In the genomic region with DNA sequence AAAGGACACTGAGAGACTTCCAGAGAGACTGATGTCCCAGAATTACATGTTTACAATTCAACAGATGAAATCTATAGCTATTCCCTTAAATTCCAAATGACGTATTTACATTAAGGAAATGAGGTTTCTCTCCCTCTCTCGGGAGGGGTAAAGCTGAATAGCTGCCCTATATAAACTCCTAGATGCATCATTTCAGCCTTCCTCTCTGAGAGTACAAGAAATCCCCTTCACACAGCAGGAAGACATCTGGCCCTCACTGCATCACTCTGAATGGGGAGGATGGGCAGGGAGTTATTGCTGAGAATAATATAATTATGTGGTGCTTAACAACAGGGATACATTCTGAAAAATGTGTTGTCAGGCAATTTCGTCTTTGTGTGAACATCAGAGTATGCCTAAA, we compare ENCODE assay signal across 14 cellular contexts. TPM values are rescaled to one million over a fixed set of nuclear protein-coding genes. Genes with fewer than 3 reads are reported as not detected.
DNase-seq lines count a peak whose midpoint lies in the region; ATAC-seq and TF ChIP-seq lines count a peak whose summit lies in the region.
"Had no signal": no experiment of that assay in that cellular context is flagged by ENCODE, and none has a peak within 500 bp of the region (broad histone marks: within the 10 kb centered on the region; RNA-seq: fewer than 3 reads in every experiment).

No MANE protein-coding gene starts in this region.

- H2AK9ac ChIP-seq in IMR-90 (replicated peaks; ENCODE audit: low read depth, low read length, poor library complexity), result no peak overlapping the region

- WGBS in IMR-90 (ENCODE audit: extremely low coverage in 2 of 2, insufficient read length in 1 of 2), 2 experiments, result no CpG with 5 or more reads among the region's 3 CpGs
- 97% methylated on average over 3 of the region's 3 CpGs for WGBS in smooth muscle cell (ENCODE audit: low lambda C conversion rate)

- BruUV-seq in IMR-90 (replicated peaks; lab: Mats Ljungman, UMichigan), result no TSS peak

- no peak overlapping the region for H2AK5ac ChIP-seq in IMR-90 (ENCODE audit: low read depth, low read length)

- H2BK5ac ChIP-seq in IMR-90 (ENCODE audit: low read depth, low read length, poor library complexity, severe bottlenecking), result no peak overlapping the region

- no peak overlapping the region for H4K5ac ChIP-seq in IMR-90 (ENCODE audit: low read depth, low read length)

- CTCF ChIA-PET in IMR-90 (lab: Yijun Ruan, JAX), result no interaction called here

- H3K9me3 ChIP-seq in IMR-90 (ENCODE audit: control insufficient read depth, insufficient read depth, low read length), result no peaks in the 10 kb centered on the region
- H3K9me3 ChIP-seq in smooth muscle cell (replicated peaks; ENCODE audit: low read depth), result no peaks in the 10 kb centered on the region
- H3K9me3 ChIP-seq: BLaER1 treated with 17β-estradiol and CSF1 and Interleukin-3, amounts not matched to agents 10 nM and 100 nM; body of pancreas; lower lobe of right lung had no signal

- no peaks in the 10 kb centered on the region for H3K27me3 ChIP-seq in IMR-90 (ENCODE audit: control insufficient read depth, insufficient read depth, low read length)
- no peaks in the 10 kb centered on the region for H3K27me3 ChIP-seq in smooth muscle cell (ENCODE audit: low read depth)
- H3K27me3 ChIP-seq: BLaER1 treated with 17β-estradiol and CSF1 and Interleukin-3, amounts not matched to agents 10 nM and 100 nM; body of pancreas had no signal

- H3K56ac ChIP-seq in IMR-90 (ENCODE audit: extremely low read depth, insufficient read depth, low read length), result no peak overlapping the region

- H3K18ac ChIP-seq in IMR-90 (ENCODE audit: low read depth, low read length), result no peak overlapping the region

- no peak overlapping the region for H3K4me3 ChIP-seq in IMR-90 (ENCODE audit: insufficient read depth, low read depth, low read length)
- H3K4me3 ChIP-seq in smooth muscle cell, result no peak overlapping the region
- H3K4me3 ChIP-seq: BLaER1 treated with 17β-estradiol and CSF1 and Interleukin-3, amounts not matched to agents 10 nM and 100 nM; body of pancreas; GM23338; lower lobe of right lung had no signal

- H3K4me1 ChIP-seq in IMR-90 (ENCODE audit: control insufficient read depth, insufficient read depth, low read length) (no peaks in the 10 kb centered on the region), smooth muscle cell (ENCODE audit: low read depth) (no peaks in the 10 kb centered on the region)
- H3K4me1 ChIP-seq: BLaER1 treated with 17β-estradiol and CSF1 and Interleukin-3, amounts not matched to agents 10 nM and 100 nM; body of pancreas; lower lobe of right lung had no signal

- no peak overlapping the region for H3K23ac ChIP-seq in IMR-90 (ENCODE audit: low read depth, low read length)

- H4K8ac ChIP-seq in IMR-90 (ENCODE audit: low read depth in 2 of 2, low read length in 2 of 2), result no peak overlapping the region

- no peak overlapping the region for H3K14ac ChIP-seq in IMR-90 (replicated peaks; ENCODE audit: low read depth, low read length)

- H4K20me1 ChIP-seq in IMR-90 (ENCODE audit: insufficient read depth, low read length) (no peaks in the 10 kb centered on the region), smooth muscle cell (ENCODE audit: low read depth) (peaks cover 56% of the 10 kb centered on the region)

- H3K36me3 ChIP-seq in IMR-90 (ENCODE audit: control insufficient read depth, insufficient read depth, low read length), result no peaks in the 10 kb centered on the region
- no peaks in the 10 kb centered on the region for H3K36me3 ChIP-seq in smooth muscle cell (ENCODE audit: low read depth)

- H2AFZ ChIP-seq in IMR-90 (replicated peaks; ENCODE audit: low read length, poor library complexity) (no peak overlapping the region), smooth muscle cell (ENCODE audit: low read depth) (no peak overlapping the region)
- H2AFZ ChIP-seq: GM23338 had no signal

- peaks cover 19 to 20% of the 10 kb centered on the region in 2 experiments for H3K79me1 ChIP-seq in IMR-90 (ENCODE audit: low read depth in 1 of 2, low read length in 2 of 2)

- H3K9ac ChIP-seq in IMR-90 (ENCODE audit: low read depth, low read length) (no peak overlapping the region), smooth muscle cell (ENCODE audit: low read depth) (no peak overlapping the region)
- H3K9ac ChIP-seq: BLaER1 treated with 17β-estradiol and CSF1 and Interleukin-3, amounts not matched to agents 10 nM and 100 nM had no signal

- DNase-seq in IMR-90, result peak; percentile 2
- DNase-seq in erythroblast (lab: John Stamatoyannopoulos, UW), result no peak
- no peak for DNase-seq in amygdala (lab: John Stamatoyannopoulos, UW)
- DNase-seq in smooth muscle cell (lab: John Stamatoyannopoulos, UW; ENCODE audit: unreplicated experiment), result no peak
- no peak for DNase-seq in activated effector memory CD4-positive, alpha-beta T cell treated with Interleukin-2 at 50 U/mL for 16 hours
- DNase-seq: body of pancreas, lower lobe of right lung, NCI-H187 treated with DMSO at 0.1 percent for 48 hours, nucleus accumbens had no signal

- H2BK120ac ChIP-seq in IMR-90 (ENCODE audit: low read depth, low read length), result no peak overlapping the region

- TF ChIP-seq CTCF in IMR-90 (conservative IDR thresholded peaks at IDR 0.05; ENCODE audit: low read depth, low read length) (no peak), smooth muscle cell (IDR thresholded peaks at IDR 0.05; ENCODE audit: borderline replicate concordance, insufficient read depth, poor library complexity, severe bottlenecking) (no peak)

- TF ChIP-seq RAD21 in IMR-90 (IDR thresholded peaks at IDR 0.05; ENCODE audit: low read length), result no peak

- H4K91ac ChIP-seq in IMR-90 (ENCODE audit: insufficient read depth, low read depth, low read length), result no peak overlapping the region

- dilution Hi-C loops in IMR-90 (cut with HindIII; ENCODE audit: low sequenced_read_pairs, unreplicated experiment), result no loop called here

- no peak overlapping the region for H3K4me2 ChIP-seq in IMR-90 (ENCODE audit: low read depth, low read length)
- no peak overlapping the region for H3K4me2 ChIP-seq in smooth muscle cell
- H3K4me2 ChIP-seq: BLaER1 treated with 17β-estradiol and CSF1 and Interleukin-3, amounts not matched to agents 10 nM and 100 nM; GM23338 had no signal

- peaks cover 56% of the 10 kb centered on the region for H3K79me2 ChIP-seq in smooth muscle cell (ENCODE audit: low read depth)

- no peaks in the 10 kb centered on the region for H3F3A ChIP-seq in smooth muscle cell (ENCODE audit: low read depth)

- H2BK15ac ChIP-seq in IMR-90 (ENCODE audit: low read depth, low read length), result no peak overlapping the region

- H3K9me1 ChIP-seq in IMR-90 (ENCODE audit: insufficient read depth, low read length), result 0 out of 2 replicates have a peak, but pooled peaks cover 3% of the 10 kb centered on the region

- in situ Hi-C loops in IMR-90 (cut with MboI; ENCODE audit: low sequenced_read_pairs), result no loop called here

- no peak overlapping the region for H2BK20ac ChIP-seq in IMR-90 (ENCODE audit: low read depth, low read length)

- POLR2A ChIA-PET in IMR-90 (lab: Charles Lee; ENCODE audit: unreplicated experiment), result no interaction called here

- H3K27ac ChIP-seq in IMR-90 (ENCODE audit: insufficient read depth, low read length), result no peak overlapping the region
- no peak overlapping the region for H3K27ac ChIP-seq in smooth muscle cell (ENCODE audit: low read depth)
- H3K27ac ChIP-seq: BLaER1 treated with 17β-estradiol and CSF1 and Interleukin-3, amounts not matched to agents 10 nM and 100 nM; body of pancreas; lower lobe of right lung had no signal

- intact Hi-C loops in IMR-90 (cut with micrococcal nuclease), result no loop called here

- ATAC-seq in GM18519 (IDR thresholded peaks at IDR 0.05; ENCODE audit: low FRiP score, unreplicated experiment) (peak; percentile 60), GM21381 (IDR thresholded peaks at IDR 0.05; ENCODE audit: unreplicated experiment) (peak; percentile 57), HG02885 (IDR thresholded peaks at IDR 0.05; ENCODE audit: poor library complexity, unreplicated experiment) (peak; percentile 66), IMR-90 (ENCODE audit: low read depth) (no peak)
- ATAC-seq: body of pancreas, GM23338, lower lobe of right lung had no signal

- no peak for TF ChIP-seq POLR2A in IMR-90 (IDR thresholded peaks at IDR 0.05; ENCODE audit: low read depth, low read length)
- TF ChIP-seq POLR2A in erythroblast (IDR thresholded peaks at IDR 0.05; ENCODE audit: low read length), result no peak

- no peak overlapping the region for H3K4ac ChIP-seq in IMR-90 (ENCODE audit: low read depth, low read length)

TF ChIP-seq in IMR-90, 13 proteins besides CTCF, POLR2A, EP300 and RAD21:
- TF ChIP-seq RCOR1 (IDR thresholded peaks at IDR 0.05; ENCODE audit: insufficient replicate concordance, low read length), result no peak
- TF ChIP-seq CHD1 (IDR thresholded peaks at IDR 0.05; ENCODE audit: low read depth, low read length), result no peak
- TF ChIP-seq SMC3 (IDR thresholded peaks at IDR 0.05; ENCODE audit: low read depth, low read length), result no peak
- TF ChIP-seq CEBPB (IDR thresholded peaks at IDR 0.05; ENCODE audit: low read depth, low read length), result no peak
- no peak for TF ChIP-seq RFX5 (IDR thresholded peaks at IDR 0.05; ENCODE audit: low read depth, low read length)
- TF ChIP-seq NFE2L2 (IDR thresholded peaks at IDR 0.05; ENCODE audit: low read depth, low read length), result no peak
- TF ChIP-seq, protein P1, sequence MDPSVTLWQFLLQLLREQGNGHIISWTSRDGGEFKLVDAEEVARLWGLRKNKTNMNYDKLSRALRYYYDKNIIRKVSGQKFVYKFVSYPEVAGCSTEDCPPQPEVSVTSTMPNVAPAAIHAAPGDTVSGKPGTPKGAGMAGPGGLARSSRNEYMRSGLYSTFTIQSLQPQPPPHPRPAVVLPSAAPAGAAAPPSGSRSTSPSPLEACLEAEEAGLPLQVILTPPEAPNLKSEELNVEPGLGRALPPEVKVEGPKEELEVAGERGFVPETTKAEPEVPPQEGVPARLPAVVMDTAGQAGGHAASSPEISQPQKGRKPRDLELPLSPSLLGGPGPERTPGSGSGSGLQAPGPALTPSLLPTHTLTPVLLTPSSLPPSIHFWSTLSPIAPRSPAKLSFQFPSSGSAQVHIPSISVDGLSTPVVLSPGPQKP (IDR thresholded peaks at IDR 0.05; ENCODE audit: borderline replicate concordance, low read depth, low read length), result no peak
- no peak for TF ChIP-seq MAZ (IDR thresholded peaks at IDR 0.05; ENCODE audit: borderline replicate concordance, low read depth, low read length)
- TF ChIP-seq MAFK (IDR thresholded peaks at IDR 0.05; ENCODE audit: low read depth, low read length), result no peak

RNA-seq across cellular contexts. Expression of a gene that starts 11.0 kb away (rescaled TPM):
- total RNA-seq in IMR-90 (2012; rRNA removed) (28.5 and 30.6 TPM in 2 replicates), smooth muscle cell (33.3 and 35.5 TPM in 2 replicates)
- polyA plus RNA-seq in IMR-90 (2012; rRNA removed) (8.7 and 12.7 TPM in 2 replicates), smooth muscle cell (12.2 and 16.9 TPM in 2 replicates)
- polyA plus RNA-seq in IMR-90 (2012; cell fraction: cytosol; rRNA removed), result 1.8 and 1.9 TPM in 2 replicates
- polyA plus RNA-seq in IMR-90 (2012; cell fraction: nucleus; rRNA removed; ENCODE audit: low replicate concordance), result 2.0 and 25.8 TPM in 2 replicates
